ENCODE assay signal across 24 cellular contexts in the genomic region with DNA sequence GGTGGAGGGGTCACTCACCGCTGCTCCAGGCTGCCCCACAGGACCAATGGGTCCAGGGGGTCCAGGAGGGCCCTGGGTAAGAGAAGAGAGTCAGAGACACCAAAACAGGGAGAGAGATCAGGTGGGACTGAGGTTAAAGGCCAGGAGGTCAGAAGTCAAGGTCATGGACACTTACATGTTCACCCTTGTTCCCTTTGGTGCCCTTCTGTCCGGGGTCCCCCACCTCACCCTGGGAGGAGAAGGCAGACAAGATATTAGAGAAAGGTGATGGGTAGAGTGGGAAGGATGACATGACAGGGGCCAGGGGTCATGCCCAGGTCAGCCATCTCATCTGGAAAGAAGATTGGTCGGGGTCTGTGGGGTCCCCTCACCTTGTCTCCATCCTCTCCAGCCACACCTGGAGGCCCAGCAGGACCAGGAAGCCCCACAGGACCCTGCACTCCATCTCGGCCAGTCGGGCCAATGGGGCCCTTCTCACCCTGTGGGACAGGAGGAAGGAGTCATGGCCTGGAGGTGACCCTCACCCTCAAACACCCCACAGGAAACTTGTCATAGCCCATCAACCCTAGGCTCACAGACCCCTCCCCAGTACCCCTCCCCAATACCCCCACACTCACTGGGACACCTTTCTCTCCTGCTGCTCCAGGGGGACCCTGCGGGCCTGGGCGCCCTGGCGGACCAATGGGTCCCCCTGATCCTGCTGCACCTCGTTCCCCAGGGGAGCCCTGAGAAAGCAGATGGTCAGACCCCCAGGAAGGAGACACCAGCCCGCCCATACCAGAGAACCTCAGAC.
"Had no signal": no experiment of that assay in that cellular context is flagged by ENCODE, and none has a peak within 500 bp of the region (broad histone marks: within the 10 kb centered on the region; RNA-seq: fewer than 3 reads in every experiment).

No MANE protein-coding gene starts in this region.

- ATAC-seq: activated T-cell treated with anti-CD3 and anti-CD28 coated beads, Interleukin-2, amount 50 U/mL, for 4 hours; gastroesophageal sphincter; heart left ventricle; left cardiac atrium; lower lobe of right lung; mucosa of descending colon; stimulated activated naive CD8-positive, alpha-beta T cell treated with anti-CD3 and anti-CD28 coated beads, Interleukin-15, amount 100 ng/mL, for 72 hours had no signal

- H3K9me3 ChIP-seq: gastroesophageal sphincter, heart left ventricle, lower lobe of right lung, mucosa of descending colon, prostate gland, suprapubic skin, transverse colon, uterus had no signal

- H3K36me3 ChIP-seq: gastroesophageal sphincter, heart left ventricle, lower lobe of right lung, prostate gland, suprapubic skin, transverse colon, uterus had no signal

- H3K27ac ChIP-seq: gastroesophageal sphincter, heart left ventricle, lower lobe of right lung, prostate gland, suprapubic skin, transverse colon, uterus had no signal

- H3K27me3 ChIP-seq: gastroesophageal sphincter, heart left ventricle, suprapubic skin, uterus had no signal

- H3K4me3 ChIP-seq: gastroesophageal sphincter, heart left ventricle, lower lobe of right lung, mucosa of descending colon, prostate gland, suprapubic skin, transverse colon, uterus had no signal

- H3K4me1 ChIP-seq: gastroesophageal sphincter, heart left ventricle, lower lobe of right lung, prostate gland, suprapubic skin, transverse colon, uterus had no signal

- DNase-seq: activated CD4-positive, alpha-beta T cell treated with anti-CD3 and anti-CD28 coated beads, Interleukin-2, amount 50 U/mL, for 48 hours; activated CD8-positive, alpha-beta memory T cell treated with anti-CD3 and anti-CD28 coated beads, Interleukin-2, amount 50 U/mL, for 48 hours; activated naive CD4-positive, alpha-beta T cell treated with Interleukin-2 at 50 U/mL for 16 hours; activated naive CD8-positive, alpha-beta T cell treated with anti-CD3 and anti-CD28 coated beads, Interleukin-2, amount 10 ng/mL, durations not matched to agents 7 days and 5 days; activated T-cell treated with anti-CD3 and anti-CD28 coated beads, Interleukin-2, amount 50 U/mL, for 4 hours; amniotic stem cell; cerebellar nuclear complex; cortex of kidney; endodermal cell; heart left ventricle; islet precursor cell; left cardiac atrium; lower lobe of right lung; mesendoderm; mucosa of descending colon; stimulated activated CD4-positive, alpha-beta T cell treated with anti-CD3 and anti-CD28 coated beads, Interleukin-12 subunit alpha, Interleukin-12 subunit beta, amount 100 ng/mL, for 4 hours; stimulated activated CD4-positive, alpha-beta T cell treated with anti-CD3 and anti-CD28 coated beads, Interleukin-4, amount 100 ng/mL, for 4 hours; stimulated activated naive CD8-positive, alpha-beta T cell treated with anti-CD3 and anti-CD28 coated beads, Interleukin-15, amount 100 ng/mL, for 72 hours; T-helper 9 cell; transverse colon; uterus had no signal
